In genomic region chr22:38110008-38110862, GRCh38 we compare ENCODE assay signal across 1 cellular context.
A peak's percentile ranks its signal among the peaks of the same experiment; 100 is the strongest.
TF ChIP-seq lines count a peak whose summit lies in the region.

Gene BAIAP2L2, minus strand, starts transcription at chr22:38110684. Its CDS starts 159 bp downstream, at chr22:38110525.

TF ChIP-seq in HepG2, 621 proteins besides CTCF, POLR2A, EP300 and RAD21 (continued from another document and continues in another):
- TF ChIP-seq ZNF775 (CRISPR knock-in tag; IDR thresholded peaks at IDR 0.05; ENCODE audit: borderline replicate concordance) (no peak), SALL1 (CRISPR knock-in tag; IDR thresholded peaks at IDR 0.05) (no peak; the same call in 1 of the 2 replicates), TFAP4 (IDR thresholded peaks at IDR 0.05; ENCODE audit: borderline replicate concordance, low read depth) (no peak), SMC3 (IDR thresholded peaks at IDR 0.05; ENCODE audit: low read length) (no peak), YEATS4 (CRISPR knock-in tag; IDR thresholded peaks at IDR 0.05; ENCODE audit: borderline replicate concordance) (peak; percentile 74; the same call in 1 of the 2 replicates), ZSCAN20 (CRISPR knock-in tag; IDR thresholded peaks at IDR 0.05; ENCODE audit: borderline replicate concordance) (no peak), SOX6 (IDR thresholded peaks at IDR 0.05) (no peak), SOX6 (CRISPR knock-in tag; IDR thresholded peaks at IDR 0.05) (no peak), KMT2A (CRISPR knock-in tag; IDR thresholded peaks at IDR 0.05) (no peak), ZNF558 (CRISPR knock-in tag; IDR thresholded peaks at IDR 0.05; ENCODE audit: borderline replicate concordance) (no peak), ZSCAN12 (CRISPR knock-in tag; IDR thresholded peaks at IDR 0.05) (no peak), PREB (CRISPR knock-in tag; IDR thresholded peaks at IDR 0.05) (no peak), ZNF891 (CRISPR knock-in tag; IDR thresholded peaks at IDR 0.05) (no peak), SKIL (CRISPR knock-in tag; IDR thresholded peaks at IDR 0.05; ENCODE audit: borderline replicate concordance) (no peak), ZBTB8A (CRISPR knock-in tag; IDR thresholded peaks at IDR 0.05; ENCODE audit: borderline replicate concordance, low read depth) (no peak), ZNF781 (CRISPR knock-in tag; IDR thresholded peaks at IDR 0.05; ENCODE audit: borderline replicate concordance, not compliant biosample characterization) (peak; percentile 35), ZNF710 (CRISPR knock-in tag; IDR thresholded peaks at IDR 0.05; ENCODE audit: borderline replicate concordance) (peak; percentile 16; the same call in 1 of the 2 replicates), ZBTB34 (CRISPR knock-in tag; IDR thresholded peaks at IDR 0.05) (no peak), ZBTB46 (CRISPR knock-in tag; IDR thresholded peaks at IDR 0.05; ENCODE audit: borderline replicate concordance) (no peak), THAP11 (CRISPR knock-in tag; IDR thresholded peaks at IDR 0.05) (peak; percentile 57), CCDC6 (CRISPR knock-in tag; IDR thresholded peaks at IDR 0.05) (no peak), ZNF18 (CRISPR knock-in tag; IDR thresholded peaks at IDR 0.05; ENCODE audit: insufficient replicate concordance) (no peak), SMAD9 (CRISPR knock-in tag; IDR thresholded peaks at IDR 0.05) (no peak), ZBTB43 (CRISPR knock-in tag; conservative IDR thresholded peaks at IDR 0.05) (no peak), ZNF143 (CRISPR knock-in tag; IDR thresholded peaks at IDR 0.05) (no peak), NBN (conservative IDR thresholded peaks at IDR 0.05) (no peak), ZSCAN30 (CRISPR knock-in tag; IDR thresholded peaks at IDR 0.05) (no peak), ZBTB4 (CRISPR knock-in tag; IDR thresholded peaks at IDR 0.05; ENCODE audit: borderline replicate concordance) (no peak), ZFP37 (CRISPR knock-in tag; IDR thresholded peaks at IDR 0.05; ENCODE audit: borderline replicate concordance) (0 out of 2 replicates have a peak, but pooled peaks have one; percentile 19), TP53 (CRISPR knock-in tag; conservative IDR thresholded peaks at IDR 0.05) (no peak), ZNF101 (CRISPR knock-in tag; IDR thresholded peaks at IDR 0.05; ENCODE audit: borderline replicate concordance, low read depth) (no peak), POGK (CRISPR knock-in tag; conservative IDR thresholded peaks at IDR 0.05) (no peak), ZKSCAN8 (CRISPR knock-in tag; IDR thresholded peaks at IDR 0.05; ENCODE audit: borderline replicate concordance) (no peak), NR2C2 (CRISPR knock-in tag; IDR thresholded peaks at IDR 0.05; ENCODE audit: borderline replicate concordance) (no peak), FOSL1 (CRISPR knock-in tag; IDR thresholded peaks at IDR 0.05; ENCODE audit: borderline replicate concordance) (no peak), ZC3H13 (CRISPR knock-in tag; IDR thresholded peaks at IDR 0.05) (no peak), ZUFSP (CRISPR knock-in tag; IDR thresholded peaks at IDR 0.05; ENCODE audit: borderline replicate concordance) (no peak), FOXK2 (IDR thresholded peaks at IDR 0.05) (no peak), TCF7L2 (IDR thresholded peaks at IDR 0.05; ENCODE audit: low read depth, low read length) (no peak), ISX (CRISPR knock-in tag; conservative IDR thresholded peaks at IDR 0.05) (no peak), ZBTB20 (CRISPR knock-in tag; IDR thresholded peaks at IDR 0.05; ENCODE audit: borderline replicate concordance, low read depth) (peak; percentile 18; the same call in 1 of the 2 replicates), ZNF598 (CRISPR knock-in tag; IDR thresholded peaks at IDR 0.05; ENCODE audit: borderline replicate concordance) (no peak), ZNF841 (CRISPR knock-in tag; IDR thresholded peaks at IDR 0.05; ENCODE audit: borderline replicate concordance) (no peak), ATF3 (CRISPR knock-in tag; IDR thresholded peaks at IDR 0.05) (no peak)
